11 cellular contexts compared by ENCODE assay signal in genomic region chr5:176995896-176996767, GRCh38. TPM values are rescaled to one million over a fixed set of nuclear protein-coding genes. Genes with fewer than 3 reads are reported as not detected.
DNase-seq lines count a peak whose midpoint lies in the region; ATAC-seq, FAIRE-seq and TF ChIP-seq lines count a peak whose summit lies in the region.
"Had no signal": no experiment of that assay in that cellular context is flagged by ENCODE, and none has a peak within 500 bp of the region (broad histone marks: within the 10 kb centered on the region; RNA-seq: fewer than 3 reads in every experiment).

No MANE protein-coding gene starts in this region.

- POLR2A ChIA-PET in CD8-positive, alpha-beta memory T cell (lab: Charles Lee): no interaction called here

- peaks cover 0 to 2% of the 10 kb centered on the region in 2 donors for H3K27me3 Mint-ChIP-seq in CD8-positive, alpha-beta memory T cell
- H3K27me3 Mint-ChIP-seq: central memory CD8-positive, alpha-beta T cell had no signal

- 52 to 65% (median 65%) methylated on average over 4 of the region's 4 CpGs for WGBS in small intestine, 3 donors

- H3K9me3 ChIP-seq in CD8-positive, alpha-beta memory T cell (ENCODE audit: low read length): no peaks in the 10 kb centered on the region
- H3K9me3 ChIP-seq in BE2C (no peaks in the 10 kb centered on the region), small intestine (ENCODE audit: control insufficient read depth, low read depth) (no peaks in the 10 kb centered on the region)
- H3K9me3 ChIP-seq: pancreas had no signal

- no peaks in the 10 kb centered on the region for H3K36me3 ChIP-seq in CD8-positive, alpha-beta memory T cell (ENCODE audit: insufficient read depth, low read length)
- H3K36me3 ChIP-seq in BE2C: peaks cover 7% of the 10 kb centered on the region; the same call in 1 of the 2 replicates
- H3K36me3 ChIP-seq in small intestine (ENCODE audit: control insufficient read depth in 2 of 2, insufficient read depth in 2 of 2, low read length in 2 of 2): peaks cover 0 to 2% of the 10 kb centered on the region in 2 donors
- H3K36me3 ChIP-seq: pancreas had no signal

- peak overlapping the region; percentile 5 to 44 (median 20) for H3K27ac Mint-ChIP-seq in CD8-positive, alpha-beta memory T cell

- peaks cover 10% of the 10 kb centered on the region for H3K4me1 ChIP-seq in CD8-positive, alpha-beta memory T cell (ENCODE audit: insufficient read depth, low read length)
- peaks cover 5% of the 10 kb centered on the region; the same call in 1 of the 2 replicates for H3K4me1 ChIP-seq in BE2C
- peaks cover 0 to 5% of the 10 kb centered on the region in 2 donors for H3K4me1 ChIP-seq in small intestine (ENCODE audit: control insufficient read depth in 2 of 2, insufficient read depth in 1 of 2, low read depth in 1 of 2, low read length in 1 of 2)

- ATAC-seq in GM19452 (IDR thresholded peaks at IDR 0.05; ENCODE audit: unreplicated experiment): peak; percentile 58

- no peak for DNase-seq in CD8-positive, alpha-beta memory T cell
- DNase-seq in RPMI7951 (ENCODE audit: low read depth) (peak; percentile 30), kidney tubule cell (ENCODE audit: low spot score) (peak; percentile 25), BE2C (no peak), small intestine (no peak)
- DNase-seq in stimulated activated CD4-positive, alpha-beta T cell treated with anti-CD3 and anti-CD28 coated beads, Interleukin-2, amount 100 ng/mL, for 24 hours: no peak
- DNase-seq in NK-92 treated with Interleukin-12 subunit alpha and Interleukin-12 subunit beta, amount 100 ng/mL, for 24 hours (lab: John Stamatoyannopoulos, UW): no peak
- DNase-seq: pancreas had no signal

- peak overlapping the region; percentile 22 for H3K27ac ChIP-seq in CD8-positive, alpha-beta memory T cell (ENCODE audit: low read depth, low read length)
- no peak overlapping the region for H3K27ac ChIP-seq in small intestine (ENCODE audit: low read depth in 1 of 2, low read length in 1 of 2)

- H3K4me3 Mint-ChIP-seq in CD8-positive, alpha-beta memory T cell: peak overlapping the region in 3 of 7 donors; percentile 15 to 32 (median 26)
- H3K4me3 Mint-ChIP-seq: central memory CD8-positive, alpha-beta T cell had no signal

- peaks cover 43 to 65% (median 59%) of the 10 kb centered on the region in 3 donors for H3K4me1 Mint-ChIP-seq in CD8-positive, alpha-beta memory T cell

- peaks cover 7 to 22% (median 8%) of the 10 kb centered on the region in 3 donors for H3K36me3 Mint-ChIP-seq in CD8-positive, alpha-beta memory T cell

- no peaks in the 10 kb centered on the region for H3K27me3 ChIP-seq in CD8-positive, alpha-beta memory T cell (ENCODE audit: insufficient read depth, low read length, poor library complexity, severe bottlenecking)
- no peaks in the 10 kb centered on the region for H3K27me3 ChIP-seq in BE2C
- no peaks in the 10 kb centered on the region for H3K27me3 ChIP-seq in small intestine (ENCODE audit: control insufficient read depth in 2 of 2, insufficient read depth in 2 of 2, low read length in 2 of 2)
- H3K27me3 ChIP-seq: pancreas had no signal

- CTCF ChIA-PET in CD8-positive, alpha-beta memory T cell (lab: Charles Lee): interaction anchor here (0.7 to 1.2 kb wide), 2 partner anchors 9 to 10 kb away, joined by 3 to 4 read pairs; no protein-coding TSS in a partner anchor

- H3K9me3 Mint-ChIP-seq in CD8-positive, alpha-beta memory T cell: peaks cover 0 to 9% (median 3%) of the 10 kb centered on the region in 5 donors
- H3K9me3 Mint-ChIP-seq: central memory CD8-positive, alpha-beta T cell had no signal

- no peak for TF ChIP-seq CTCF in BE2C (IDR thresholded peaks at IDR 0.05; ENCODE audit: low read depth, low read length)

- FAIRE-seq in small intestine (lab: Jason Lieb, UNC): no peak
- FAIRE-seq: H1, pancreas had no signal

- no peak overlapping the region for H3K4me3 ChIP-seq in CD8-positive, alpha-beta memory T cell (ENCODE audit: low read length)
- H3K4me3 ChIP-seq in BE2C (ENCODE audit: low read depth, low read length): no peak overlapping the region
- H3K4me3 ChIP-seq in small intestine (ENCODE audit: low read depth in 1 of 2, low read length in 2 of 2): no peak overlapping the region
- H3K4me3 ChIP-seq: pancreas had no signal

RNA-seq across cellular contexts. Expression of gene UIMC1, which starts 10.4 kb away (rescaled TPM):
- total RNA-seq in CD8-positive, alpha-beta memory T cell: 10 to 100 TPM; 39.2 to 44.9 TPM
- polyA plus RNA-seq in CD8-positive, alpha-beta memory T cell: 24.7 TPM
- total RNA-seq in RPMI7951 (2014; rRNA removed; shearing (Covaris generic)): 15.5 and 17.5 TPM in 2 replicates
- polyA plus RNA-seq in BE2C (2012; ENCODE audit: insufficient read depth, insufficient read length, low read depth): 54.9 TPM
- 10 to 100 TPM; 17.8 to 23.0 (median 20.5) TPM for polyA plus RNA-seq in small intestine

RNA-seq across cellular contexts. Expression of gene ZNF346, which starts 26.4 kb away (rescaled TPM):
- 10 to 100 TPM; 19.5 to 22.0 TPM for total RNA-seq in CD8-positive, alpha-beta memory T cell
- polyA plus RNA-seq in CD8-positive, alpha-beta memory T cell: 16.8 TPM
- total RNA-seq in RPMI7951 (2014; rRNA removed; shearing (Covaris generic)): 9.4 and 10.0 TPM in 2 replicates
- 12.2 TPM for polyA plus RNA-seq in BE2C (2012; ENCODE audit: insufficient read depth, insufficient read length, low read depth)
- 1 to 10 TPM; 4.2 to 6.5 (median 4.3) TPM for polyA plus RNA-seq in small intestine

Comparison
In these comparisons a context has a peak if more than half of its experiments do, and no peak if none do; other contexts are left out.
1. DNase-seq: peak in RPMI7951 (single experiment) and kidney tubule cell (single experiment); none in CD8-positive, alpha-beta memory T cell (0 of 5), BE2C (single experiment), stimulated activated CD4-positive, alpha-beta T cell treated with anti-CD3 and anti-CD28 coated beads, Interleukin-2, amount 100 ng/mL, for 24 hours (0 of 2), NK-92 treated with Interleukin-12 subunit alpha and Interleukin-12 subunit beta, amount 100 ng/mL, for 24 hours (single experiment) and small intestine (single experiment).